In the genomic region with DNA sequence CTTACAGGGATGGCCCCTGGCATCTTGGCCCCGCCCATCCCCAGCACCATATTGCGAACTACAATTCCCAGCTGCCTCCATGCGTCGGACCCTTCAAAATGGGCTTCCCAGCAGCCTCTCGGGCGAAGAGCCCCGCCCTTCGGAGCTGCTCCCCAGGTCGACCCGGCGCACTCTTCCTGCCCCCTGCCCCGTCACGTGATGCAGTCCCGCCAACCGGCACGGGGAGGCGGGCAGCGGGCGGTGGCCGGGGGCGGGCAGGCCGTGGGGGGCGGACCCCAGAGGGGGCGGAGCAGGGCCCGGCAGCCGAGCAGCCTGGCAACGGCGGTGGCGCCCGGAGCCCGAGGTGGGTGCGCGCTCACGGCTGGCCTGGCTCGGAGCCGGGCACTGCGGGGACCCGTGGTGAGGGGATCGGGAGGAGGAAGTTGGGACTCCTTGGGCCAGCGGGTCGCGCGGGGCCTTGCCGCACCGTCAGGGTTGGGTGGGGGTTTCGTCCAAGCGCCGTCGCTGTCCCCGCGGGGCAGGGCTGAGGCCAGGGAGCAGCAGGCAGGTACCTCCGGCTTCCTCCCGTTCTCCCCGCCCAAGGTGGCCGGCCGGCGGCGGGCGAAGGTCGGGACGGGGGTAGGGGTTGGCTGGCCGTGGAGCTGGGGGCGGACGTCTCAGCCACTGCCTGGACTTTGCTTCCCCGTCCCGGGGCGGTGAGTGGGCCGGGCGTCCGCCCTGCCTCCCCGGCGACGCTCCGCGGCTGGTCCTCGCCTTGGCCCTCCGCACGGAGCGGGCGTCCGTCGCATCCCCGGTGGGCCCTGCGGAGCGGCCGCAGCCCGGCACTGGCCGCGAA, we compare ENCODE assay signal across 8 cellular contexts. TPM values are rescaled to one million over a fixed set of nuclear protein-coding genes. Genes with fewer than 3 reads are reported as not detected.
DNase-seq lines count a peak whose midpoint lies in the region; ATAC-seq and TF ChIP-seq lines count a peak whose summit lies in the region.

TSS of gene MTM1 (plus strand) at position 302 of the 835 bp plus-strand sequence. CDS start 23,994 bp downstream, outside the sequence.

- H3K36me3 Mint-ChIP-seq in activated naive CD4-positive, alpha-beta T cell treated with anti-CD3 and anti-CD28 coated beads, Interleukin-2, amount 50 U/mL, for 72 hours: peaks cover 0 to 4% of the 10 kb centered on the region in 2 donors

- ATAC-seq in HG02642 (IDR thresholded peaks at IDR 0.05; ENCODE audit: poor library complexity, unreplicated experiment): peak; percentile 94
- peak; percentile 88 to 93 for ATAC-seq in activated naive CD4-positive, alpha-beta T cell treated with anti-CD3 and anti-CD28 coated beads, Interleukin-2, amount 50 U/mL, for 72 hours

- H3K9me3 Mint-ChIP-seq in activated naive CD4-positive, alpha-beta T cell treated with anti-CD3 and anti-CD28 coated beads, Interleukin-2, amount 50 U/mL, for 72 hours: no peaks in the 10 kb centered on the region

- peak; percentile 92 for DNase-seq in GM10266 (ENCODE audit: extremely low spot score)
- peak; percentile 98 for DNase-seq in NCI-H1105 (lab: John Stamatoyannopoulos, UW)
- peak; percentile 78 for DNase-seq in SKM-1 (lab: John Stamatoyannopoulos, UW; ENCODE audit: unreplicated experiment)
- peak; percentile 86 to 90 for DNase-seq in activated naive CD4-positive, alpha-beta T cell treated with anti-CD3 and anti-CD28 coated beads, Interleukin-2, amount 50 U/mL, for 72 hours (ENCODE audit: low spot score in 2 of 2)
- DNase-seq in glomerular endothelial cell (ENCODE audit: extremely low read depth, low read depth, low spot score): peak; percentile 44
- DNase-seq in nucleus accumbens (lab: John Stamatoyannopoulos, UW): peak; percentile 3 to 95 (median 88)
- peak; percentile 91 for DNase-seq in superior temporal gyrus (ENCODE audit: extremely low spot score)

- no peak for TF ChIP-seq CTCF in GM10266 (IDR thresholded peaks at IDR 0.05; ENCODE audit: control insufficient read depth, insufficient read depth, low read depth, missing control alignments)

- peak within 1 kb of the TSS; percentile 81 to 84 for H3K27ac Mint-ChIP-seq in activated naive CD4-positive, alpha-beta T cell treated with anti-CD3 and anti-CD28 coated beads, Interleukin-2, amount 50 U/mL, for 72 hours

RNA-seq across cellular contexts. Expression of gene MTM1, which starts in this region (rescaled TPM):
- total RNA-seq in activated naive CD4-positive, alpha-beta T cell treated with anti-CD3 and anti-CD28 coated beads, Interleukin-2, amount 50 U/mL, for 72 hours: 10 to 100 TPM; 21.0 to 28.1 TPM
- total RNA-seq in glomerular endothelial cell: 8.6 and 12.6 TPM in 2 replicates

Comparison
In these comparisons a context has a peak if more than half of its experiments do, and no peak if none do; other contexts are left out.
1. Peak in every context shown above with its lines: DNase-seq and ATAC-seq.
2. DNase-seq: peak in every context shown above with its lines; median percentile 98 in NCI-H1105; 92 in GM10266; 91 in superior temporal gyrus; 88 in activated naive CD4-positive, alpha-beta T cell treated with anti-CD3 and anti-CD28 coated beads, Interleukin-2, amount 50 U/mL, for 72 hours; 88 in nucleus accumbens; 78 in SKM-1; 44 in glomerular endothelial cell.